ENCODE assay signal across 33 cellular contexts in the genomic region with DNA sequence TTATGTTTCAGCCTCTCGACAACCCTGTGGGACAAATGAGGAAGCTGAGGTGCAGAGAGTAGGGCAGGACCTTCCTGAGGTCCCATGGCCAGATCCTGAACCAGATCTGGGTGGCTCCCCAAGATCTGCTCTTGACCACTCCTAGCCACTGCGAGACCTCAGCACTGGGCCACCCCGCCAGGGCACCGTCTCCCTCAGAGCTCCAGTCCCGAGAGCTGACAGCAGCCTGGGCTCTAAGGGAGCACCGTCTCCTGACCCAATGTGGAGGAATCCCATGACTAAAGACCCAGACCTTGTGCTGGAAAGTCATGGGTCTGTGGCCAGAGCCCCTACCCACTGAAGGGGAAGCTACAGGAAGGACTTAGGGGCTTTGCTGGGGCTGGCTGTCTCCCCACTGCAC. TPM values are rescaled to one million over a fixed set of nuclear protein-coding genes. Genes with fewer than 3 reads are reported as not detected.
"Had no signal": no experiment of that assay in that cellular context is flagged by ENCODE, and none has a peak within 500 bp of the region (broad histone marks: within the 10 kb centered on the region; RNA-seq: fewer than 3 reads in every experiment).

No MANE protein-coding gene starts in this region.

- ATAC-seq: activated CD4-positive, alpha-beta T cell treated with anti-CD3 and anti-CD28 coated beads for 36 hours; body of pancreas; effector memory CD8-positive, alpha-beta T cell; gastrocnemius medialis; pancreas; psoas muscle; stimulated activated memory B cell treated with anti-CD40 and anti-IgM and Interleukin-4, amounts not matched to agents 10 μg/mL and 1 μg/mL and 100 μg/mL, for 72 hours; stimulated activated naive CD8-positive, alpha-beta T cell treated with anti-CD3 and anti-CD28 coated beads, Interleukin-15, amount 100 ng/mL, for 72 hours; T-helper 17 cell had no signal

- H3K36me3 ChIP-seq: adrenal gland, cardiac muscle cell, gastrocnemius medialis, pancreas, thyroid gland, upper lobe of left lung had no signal

- H3K9me3 ChIP-seq: adrenal gland, body of pancreas, gastrocnemius medialis, pancreas, psoas muscle, thyroid gland, upper lobe of left lung had no signal

- H3K27me3 ChIP-seq: pancreas, thyroid gland had no signal

- DNase-seq: activated CD4-positive, alpha-beta T cell treated with anti-CD3 and anti-CD28 coated beads for 36 hours; activated CD4-positive, CD25-positive, alpha-beta regulatory T cell; activated CD8-positive, alpha-beta memory T cell treated with anti-CD3 and anti-CD28 coated beads, Interleukin-2, amount 50 U/mL, for 4 hours; activated effector memory CD4-positive, alpha-beta T cell treated with anti-CD3 and anti-CD28 coated beads, Interleukin-2, amount 50 U/mL, for 16 hours; activated naive CD4-positive, alpha-beta T cell treated with anti-CD3 and anti-CD28 coated beads for 36 hours; activated naive CD8-positive, alpha-beta T cell treated with anti-CD3 and anti-CD28 coated beads for 36 hours; activated T-cell treated with anti-CD3 and anti-CD28 coated beads, Interleukin-2, amount 50 U/mL, for 1 hour; adrenal gland; body of pancreas; cerebellar nuclear complex; effector memory CD8-positive, alpha-beta T cell; erythroblast; gastrocnemius medialis; left cardiac atrium; mammary epithelial cell; stimulated activated CD4-positive, alpha-beta T cell treated with anti-CD3 and anti-CD28 coated beads, Interleukin-1b, Interleukin-23, amount 100 ng/mL, for 48 hours; stimulated activated CD4-positive, alpha-beta T cell treated with anti-CD3 and anti-CD28 coated beads, Interleukin-4, amount 100 ng/mL, for 4 hours; stimulated activated CD8-positive, alpha-beta memory T cell treated with anti-CD3 and anti-CD28 coated beads, Interleukin-4, amount 100 ng/mL, for 48 hours; stimulated activated naive CD8-positive, alpha-beta T cell treated with anti-CD3 and anti-CD28 coated beads, Interleukin-15, amount 100 ng/mL, for 72 hours; substantia nigra; T-helper 17 cell; thyroid gland had no signal

- H3K27ac ChIP-seq: adrenal gland, body of pancreas, cardiac muscle cell, coronary artery, gastrocnemius medialis, hepatocyte, pancreas, psoas muscle, thyroid gland, upper lobe of left lung had no signal

- H3K4me3 ChIP-seq: adrenal gland, body of pancreas, cardiac muscle cell, coronary artery, gastrocnemius medialis, hepatocyte, pancreas, psoas muscle, smooth muscle cell, thyroid gland, upper lobe of left lung had no signal

RNA-seq across cellular contexts. Expression of a gene that starts 4.5 kb away (rescaled TPM):
- total RNA-seq: activated CD4-positive, alpha-beta T cell treated with anti-CD3 and anti-CD28 coated beads for 36 hours; activated CD8-positive, alpha-beta memory T cell treated with anti-CD3 and anti-CD28 coated beads for 36 hours; activated naive CD4-positive, alpha-beta T cell treated with anti-CD3 and anti-CD28 coated beads for 36 hours; activated naive CD8-positive, alpha-beta T cell treated with anti-CD3 and anti-CD28 coated beads for 36 hours; activated T-helper 1 cell treated with anti-CD3 and anti-CD28 coated beads, Interleukin-12 subunit alpha, Interleukin-12 subunit beta, Interleukin-2, Interleukin-4 antibody, amounts not matched to agents 30 ng/mL and 10 ng/mL and 1 ng/mL, durations not matched to agents 14 hours and 24 hours and 36 hours; cardiac muscle cell; hepatocyte; liver; smooth muscle cell; T-helper 17 cell had no signal
